In genomic region chr7:27102578-27103442, GRCh38 we compare ENCODE assay signal across 8 cellular contexts. TPM values are rescaled to one million over a fixed set of nuclear protein-coding genes. Genes with fewer than 3 reads are reported as not detected.
A peak's percentile ranks its signal among the peaks of the same experiment; 100 is the strongest.
DNase-seq lines count a peak whose midpoint lies in the region; ATAC-seq and TF ChIP-seq lines count a peak whose summit lies in the region.

TSS of gene HOXA2 (minus strand) at chr7:27102683. CDS start at chr7:27102500, 183 bp downstream.

- peaks cover 10% of the 10 kb centered on the region for H3K36me3 Mint-ChIP-seq in stimulated activated naive CD8-positive, alpha-beta T cell treated with anti-CD3 and anti-CD28 coated beads, Interleukin-15, Interleukin-2, amounts not matched to agents 100 ng/mL and 50 ng/mL, for 24 hours (ENCODE audit: low read depth)
- peaks cover 15 to 20% (median 20%) of the 10 kb centered on the region in 3 donors for H3K36me3 Mint-ChIP-seq in naive thymus-derived CD8-positive, alpha-beta T cell

- H3K4me3 ChIP-seq in epithelial cell of proximal tubule (ENCODE audit: low read depth, low read length): peak within 1 kb of the TSS; percentile 53

- ATAC-seq in stimulated activated naive CD8-positive, alpha-beta T cell treated with anti-CD3 and anti-CD28 coated beads, Interleukin-15, Interleukin-2, amounts not matched to agents 100 U/mL and 50 U/mL, for 24 hours: no peak
- ATAC-seq in naive thymus-derived CD8-positive, alpha-beta T cell: no peak
- ATAC-seq in GM21529 (IDR thresholded peaks at IDR 0.05; ENCODE audit: unreplicated experiment): no peak

- H3K9me3 Mint-ChIP-seq in stimulated activated naive CD8-positive, alpha-beta T cell treated with anti-CD3 and anti-CD28 coated beads, Interleukin-15, Interleukin-2, amounts not matched to agents 100 ng/mL and 50 ng/mL, for 24 hours: no peaks in the 10 kb centered on the region
- H3K9me3 Mint-ChIP-seq in naive thymus-derived CD8-positive, alpha-beta T cell: peaks cover 0 to 4% (median 0%) of the 10 kb centered on the region in 9 donors

- DNase-seq in stimulated activated naive CD8-positive, alpha-beta T cell treated with anti-CD3 and anti-CD28 coated beads, Interleukin-15, Interleukin-2, amounts not matched to agents 100 U/mL and 50 U/mL, for 24 hours: no peak
- DNase-seq in epithelial cell of proximal tubule (ENCODE audit: low read depth): no peak
- no peak for DNase-seq in naive thymus-derived CD8-positive, alpha-beta T cell
- DNase-seq in H4 (ENCODE audit: low spot score): no peak
- no peak for DNase-seq in CD1c-positive myeloid dendritic cell (ENCODE audit: extremely low spot score)
- DNase-seq in stimulated activated CD4-positive, alpha-beta T cell treated with anti-CD3 and anti-CD28 coated beads, Interleukin-2, amount 100 ng/mL, for 48 hours: no peak

- peaks cover 23% of the 10 kb centered on the region for H3K4me1 Mint-ChIP-seq in stimulated activated naive CD8-positive, alpha-beta T cell treated with anti-CD3 and anti-CD28 coated beads, Interleukin-15, Interleukin-2, amounts not matched to agents 100 ng/mL and 50 ng/mL, for 24 hours (ENCODE audit: low read depth)
- peaks cover 14 to 42% (median 26%) of the 10 kb centered on the region in 4 donors for H3K4me1 Mint-ChIP-seq in naive thymus-derived CD8-positive, alpha-beta T cell

- no peak within 1 kb of the TSS for H3K27ac Mint-ChIP-seq in stimulated activated naive CD8-positive, alpha-beta T cell treated with anti-CD3 and anti-CD28 coated beads, Interleukin-15, Interleukin-2, amounts not matched to agents 100 ng/mL and 50 ng/mL, for 24 hours
- H3K27ac Mint-ChIP-seq in naive thymus-derived CD8-positive, alpha-beta T cell: peak within 1 kb of the TSS in 1 of 10 donors; percentile 62

- TF ChIP-seq CTCF in epithelial cell of proximal tubule (conservative IDR thresholded peaks at IDR 0.05; ENCODE audit: low read depth, low read length): no peak

- H3K4me3 Mint-ChIP-seq in stimulated activated naive CD8-positive, alpha-beta T cell treated with anti-CD3 and anti-CD28 coated beads, Interleukin-15, Interleukin-2, amounts not matched to agents 100 ng/mL and 50 ng/mL, for 24 hours: peak within 1 kb of the TSS; percentile 40
- peak within 1 kb of the TSS; percentile 4 to 76 (median 56) for H3K4me3 Mint-ChIP-seq in naive thymus-derived CD8-positive, alpha-beta T cell

- POLR2A ChIA-PET in naive thymus-derived CD8-positive, alpha-beta T cell (lab: Charles Lee): no interaction called here

- H3K27me3 Mint-ChIP-seq in stimulated activated naive CD8-positive, alpha-beta T cell treated with anti-CD3 and anti-CD28 coated beads, Interleukin-15, Interleukin-2, amounts not matched to agents 100 ng/mL and 50 ng/mL, for 24 hours: peaks cover 76% of the 10 kb centered on the region
- peaks cover 43 to 91% (median 67%) of the 10 kb centered on the region in 5 donors for H3K27me3 Mint-ChIP-seq in naive thymus-derived CD8-positive, alpha-beta T cell

RNA-seq across cellular contexts. Expression of gene HOXA2, which starts in this region (rescaled TPM):
- 0.69 and 2.0 TPM in 2 replicates for total RNA-seq in epithelial cell of proximal tubule
- not detected for total RNA-seq in naive thymus-derived CD8-positive, alpha-beta T cell
- not detected for polyA plus RNA-seq in naive thymus-derived CD8-positive, alpha-beta T cell
- 1.2 TPM in 1 of 2 replicates, not detected in the other for total RNA-seq in H4 (2014; rRNA removed; shearing (Covaris generic))
